In genomic region chr7:75599244-75599771, GRCh38 we compare ENCODE assay signal across 12 cellular contexts.
DNase-seq lines count a peak whose midpoint lies in the region; ATAC-seq and TF ChIP-seq lines count a peak whose summit lies in the region.
"Had no signal": no experiment of that assay in that cellular context is flagged by ENCODE, and none has a peak within 500 bp of the region (broad histone marks: within the 10 kb centered on the region; RNA-seq: fewer than 3 reads in every experiment).

No MANE protein-coding gene starts in this region.

- no peak overlapping the region for H2AK5ac ChIP-seq in H9 (ENCODE audit: insufficient read length, low read length)

- POLR2A ChIA-PET in MCF 10A (lab: Yijun Ruan, JAX): no interaction called here

- no peaks in the 10 kb centered on the region for H3K79me1 ChIP-seq in H9 (ENCODE audit: insufficient read depth, low read depth, low read length, poor library complexity, severe bottlenecking)

- no peaks in the 10 kb centered on the region; the same call in 1 of the 2 replicates for H3K27me3 Mint-ChIP-seq in H9 (ENCODE audit: low read depth)
- H3K27me3 Mint-ChIP-seq in MCF 10A (ENCODE audit: insufficient read depth, unreplicated experiment): no peaks in the 10 kb centered on the region
- H3K27me3 Mint-ChIP-seq: progenitor cell of endocrine pancreas had no signal

- no peak overlapping the region for H2BK12ac ChIP-seq in H9 (ENCODE audit: insufficient read length, low read depth, low read length)

- peaks cover 34 to 55% of the 10 kb centered on the region in 2 experiments for H3K4me1 Mint-ChIP-seq in H9
- no peaks in the 10 kb centered on the region for H3K4me1 Mint-ChIP-seq in MCF 10A (ENCODE audit: insufficient read depth, unreplicated experiment)

- intact Hi-C loops in left ventricle myocardium superior (cut with micrococcal nuclease): no loop called here
- intact Hi-C loops in sciatic nerve (cut with DNase I): no loop called here
- intact Hi-C loops in MCF 10A (cut with micrococcal nuclease): no loop called here

- BruUV-seq in MCF 10A (replicated peaks; lab: Mats Ljungman, UMichigan): no TSS peak

- no peak overlapping the region for H4K5ac ChIP-seq in H9 (ENCODE audit: insufficient read length, low read depth, low read length)

- no peaks in the 10 kb centered on the region for H3K4me1 ChIP-seq in H9 (ENCODE audit: insufficient read depth, low read length)

- H3K56ac ChIP-seq in H9 (ENCODE audit: insufficient read length, low read depth, low read length): no peak overlapping the region

- H3K23ac ChIP-seq in H9 (ENCODE audit: insufficient read length, low read depth, low read length): no peak overlapping the region

- H3K79me2 ChIP-seq in H9 (ENCODE audit: insufficient read depth, low read length): no peaks in the 10 kb centered on the region

- in situ Hi-C loops in SK-MEL-5 (cut with HindIII; ENCODE audit: low pct_unique_long_range_greater_than_20kb, low sequenced_read_pairs): no loop called here

- H3T11ph ChIP-seq in H9 (ENCODE audit: low read length): no peak overlapping the region

- H2BK120ac ChIP-seq in H9 (ENCODE audit: low read depth, low read length, poor library complexity, severe bottlenecking): no peak overlapping the region

- H2BK15ac ChIP-seq in H9 (ENCODE audit: low read depth, low read length): no peak overlapping the region

- no peaks in the 10 kb centered on the region for H4K20me1 ChIP-seq in H9 (ENCODE audit: control insufficient read depth, insufficient read depth, insufficient read length)

- DNase-seq in H9 (peak; percentile 65), SK-MEL-5 (ENCODE audit: low read depth, low spot score) (peak; percentile 87), left ventricle myocardium superior (no peak), sciatic nerve (ENCODE audit: low spot score) (peak; percentile 71), SW480 (ENCODE audit: low spot score) (no peak), MCF 10A (ENCODE audit: unreplicated experiment) (no peak)
- DNase-seq in stimulated activated CD4-positive, alpha-beta T cell treated with anti-CD3 and anti-CD28 coated beads, Interleukin-15, amount 100 ng/mL, for 24 hours: no peak
- DNase-seq: activated T-cell treated with anti-CD3 and anti-CD28 coated beads, Interleukin-2, amount 50 U/mL, for 48 hours; DND-41; Peyer's patch had no signal

- no peak for TF ChIP-seq CTCF in H9 (conservative IDR thresholded peaks at IDR 0.05)
- TF ChIP-seq CTCF in MCF 10A (IDR thresholded peaks at IDR 0.05; ENCODE audit: unreplicated experiment): no peak

- H3K9me3 Mint-ChIP-seq in H9: no peaks in the 10 kb centered on the region; a peak in 1 of 5 replicates
- no peaks in the 10 kb centered on the region for H3K9me3 Mint-ChIP-seq in MCF 10A (ENCODE audit: unreplicated experiment)

- H3K36me3 Mint-ChIP-seq in H9 (ENCODE audit: insufficient read depth in 1 of 3, low read depth in 3 of 3) (peaks cover 16 to 53% (median 40%) of the 10 kb centered on the region in 3 experiments; a peak in 6 of 7 replicates), MCF 10A (ENCODE audit: insufficient read depth, unreplicated experiment) (peaks cover 7% of the 10 kb centered on the region)

- no peak overlapping the region for H4K91ac ChIP-seq in H9 (ENCODE audit: insufficient read length, low read depth, low read length)

- no peak overlapping the region for H2BK5ac ChIP-seq in H9 (ENCODE audit: insufficient read length, low read length)

- no peaks in the 10 kb centered on the region for H3K23me2 ChIP-seq in H9 (ENCODE audit: insufficient read length, low read depth, low read length, poor library complexity, severe bottlenecking)

- CTCF ChIA-PET in MCF 10A (lab: Yijun Ruan, JAX): no interaction called here

- no peak overlapping the region for H2BK20ac ChIP-seq in H9 (ENCODE audit: low read depth, low read length, poor library complexity, severe bottlenecking)

- H2AFZ ChIP-seq in H9 (ENCODE audit: low read length): no peak overlapping the region

- no peak overlapping the region for H3K14ac ChIP-seq in H9 (ENCODE audit: insufficient read depth, low read length)

- H3K27ac Mint-ChIP-seq in H9 (peak overlapping the region; percentile 83 to 96 (median 95)), MCF 10A (ENCODE audit: low read depth, unreplicated experiment) (no peak overlapping the region)
- H3K27ac Mint-ChIP-seq: progenitor cell of endocrine pancreas had no signal

- H4K8ac ChIP-seq in H9 (replicated peaks; ENCODE audit: insufficient read length, low read depth, low read length): no peak overlapping the region

- ATAC-seq in left ventricle myocardium superior (peak; percentile 51), sciatic nerve (peak; percentile 81), HG02610 (IDR thresholded peaks at IDR 0.05; ENCODE audit: unreplicated experiment) (no peak)

- H3K4me3 Mint-ChIP-seq in H9 (peak overlapping the region in 1 of 2 experiments; percentile 58; a peak in 2 of 5 replicates), MCF 10A (ENCODE audit: unreplicated experiment) (no peak overlapping the region)

- H3K18ac ChIP-seq in H9 (ENCODE audit: insufficient read length, low read depth, low read length): no peak overlapping the region

- H3K27ac ChIP-seq in H9 (ENCODE audit: insufficient read length, low read depth, low read length): no peak overlapping the region

- no peak overlapping the region for H3K9ac ChIP-seq in H9 (ENCODE audit: extremely low read depth, insufficient read length, low read length)

- H3K27me3 ChIP-seq in H9 (ENCODE audit: insufficient read depth, low read length): no peaks in the 10 kb centered on the region
- H3K27me3 ChIP-seq: Peyer's patch had no signal

- H3K4ac ChIP-seq in H9 (ENCODE audit: low read depth, low read length): no peak overlapping the region

- WGBS in H9 (ENCODE audit: extremely low coverage, insufficient read length, low lambda C conversion rate): no CpG with 5 or more reads among the region's 15 CpGs

- no peaks in the 10 kb centered on the region for H3K9me3 ChIP-seq in H9 (ENCODE audit: control insufficient read depth, low read depth, low read length)
- H3K9me3 ChIP-seq: Peyer's patch had no signal

- H3K4me2 ChIP-seq in H9 (ENCODE audit: insufficient read depth, insufficient read length, low read length): no peak overlapping the region

Comparison
In these comparisons a context has a peak if more than half of its experiments do, and no peak if none do; other contexts are left out.
1. DNase-seq: peak in H9 (single experiment), SK-MEL-5 (single experiment) and sciatic nerve (single experiment); none in left ventricle myocardium superior (single experiment), SW480 (single experiment), stimulated activated CD4-positive, alpha-beta T cell treated with anti-CD3 and anti-CD28 coated beads, Interleukin-15, amount 100 ng/mL, for 24 hours (single experiment) and MCF 10A (single experiment).